ENCODE assay signal across 7 cellular contexts in the genomic region with DNA sequence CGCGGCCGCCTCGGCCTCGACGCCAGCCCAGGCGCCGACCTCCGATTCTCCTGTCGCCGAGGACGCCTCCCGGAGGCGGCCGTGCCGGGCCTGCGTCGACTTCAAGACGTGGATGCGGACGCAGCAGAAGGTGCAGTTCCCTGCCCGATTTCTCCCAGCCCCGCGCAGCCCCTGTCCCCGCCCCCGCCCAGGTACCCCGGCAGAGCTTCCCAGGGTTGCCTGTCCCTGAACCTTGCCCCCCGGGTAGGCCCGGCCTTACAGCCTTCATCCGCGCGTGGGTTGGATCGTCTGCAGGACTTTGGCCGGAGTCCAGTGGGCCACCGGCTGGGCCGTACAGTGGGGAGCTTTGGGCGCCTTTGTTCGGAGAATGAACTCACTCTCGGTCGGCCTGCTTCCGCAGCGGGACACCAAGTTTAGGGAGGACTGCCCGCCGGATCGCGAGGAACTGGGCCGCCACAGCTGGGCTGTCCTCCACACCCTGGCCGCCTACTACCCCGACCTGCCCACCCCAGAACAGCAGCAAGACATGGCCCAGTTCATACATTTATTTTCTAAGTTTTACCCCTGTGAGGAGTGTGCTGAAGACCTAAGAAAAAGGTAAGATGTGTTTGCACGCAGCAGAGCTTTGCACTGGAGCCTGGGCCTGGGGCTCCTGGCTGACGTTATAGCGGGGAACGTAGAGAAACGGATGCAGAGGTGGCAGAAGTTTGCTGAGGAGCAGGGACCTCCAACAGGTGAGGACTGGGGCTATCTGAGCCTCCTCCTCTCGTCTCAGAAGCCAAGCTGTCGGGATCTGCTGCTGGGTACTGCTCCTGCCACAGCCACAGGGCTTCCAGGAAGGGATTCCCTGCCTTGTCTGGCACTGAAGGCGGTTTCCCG. TPM values are rescaled to one million over a fixed set of nuclear protein-coding genes. Genes with fewer than 3 reads are reported as not detected.
A peak's percentile ranks its signal among the peaks of the same experiment; 100 is the strongest.
DNase-seq lines count a peak whose midpoint lies in the region; ATAC-seq lines count a peak whose summit lies in the region.

No MANE protein-coding gene starts in this region.

- H3K27me3 Mint-ChIP-seq in activated naive CD8-positive, alpha-beta T cell treated with anti-CD3 and anti-CD28 coated beads, Interleukin-2, amount 10 ng/mL, durations not matched to agents 7 days and 5 days, result peaks cover 43% of the 10 kb centered on the region
- peaks cover 62% of the 10 kb centered on the region for H3K27me3 Mint-ChIP-seq in stimulated activated naive CD8-positive, alpha-beta T cell treated with anti-CD3 and anti-CD28 coated beads, Interleukin-15, amount 100 ng/mL, for 72 hours

- H3K36me3 Mint-ChIP-seq in activated naive CD8-positive, alpha-beta T cell treated with anti-CD3 and anti-CD28 coated beads, Interleukin-2, amount 10 ng/mL, durations not matched to agents 7 days and 5 days, result no peaks in the 10 kb centered on the region

- H3K9me3 ChIP-seq in iPS-18c (ENCODE audit: control insufficient read depth, insufficient read depth, low read length), result peaks cover 2% of the 10 kb centered on the region

- H3K4me3 Mint-ChIP-seq in activated naive CD8-positive, alpha-beta T cell treated with anti-CD3 and anti-CD28 coated beads, Interleukin-2, amount 10 ng/mL, durations not matched to agents 7 days and 5 days, result peak overlapping the region; percentile 83
- peak overlapping the region; percentile 79 to 87 for H3K4me3 Mint-ChIP-seq in stimulated activated naive CD8-positive, alpha-beta T cell treated with anti-CD3 and anti-CD28 coated beads, Interleukin-15, amount 100 ng/mL, for 72 hours

- peaks cover 17% of the 10 kb centered on the region for H3K4me1 Mint-ChIP-seq in activated naive CD8-positive, alpha-beta T cell treated with anti-CD3 and anti-CD28 coated beads, Interleukin-2, amount 10 ng/mL, durations not matched to agents 7 days and 5 days
- H3K4me1 Mint-ChIP-seq in stimulated activated naive CD8-positive, alpha-beta T cell treated with anti-CD3 and anti-CD28 coated beads, Interleukin-15, amount 100 ng/mL, for 72 hours, result peaks cover 61% of the 10 kb centered on the region

- ATAC-seq in GM18868 (IDR thresholded peaks at IDR 0.05; ENCODE audit: unreplicated experiment) (peak; percentile 9), HG03159 (IDR thresholded peaks at IDR 0.05; ENCODE audit: unreplicated experiment) (peak; percentile 8)
- peak; percentile 30 for ATAC-seq in activated naive CD8-positive, alpha-beta T cell treated with anti-CD3 and anti-CD28 coated beads, Interleukin-2, amount 10 ng/mL, durations not matched to agents 7 days and 5 days (ENCODE audit: low read depth)
- ATAC-seq in stimulated activated naive CD8-positive, alpha-beta T cell treated with anti-CD3 and anti-CD28 coated beads, Interleukin-15, amount 100 ng/mL, for 72 hours, result peak; percentile 32

- no peaks in the 10 kb centered on the region for H3K9me3 Mint-ChIP-seq in activated naive CD8-positive, alpha-beta T cell treated with anti-CD3 and anti-CD28 coated beads, Interleukin-2, amount 10 ng/mL, durations not matched to agents 7 days and 5 days
- H3K9me3 Mint-ChIP-seq in stimulated activated naive CD8-positive, alpha-beta T cell treated with anti-CD3 and anti-CD28 coated beads, Interleukin-15, amount 100 ng/mL, for 72 hours, result no peaks in the 10 kb centered on the region

- intact Hi-C loops in posterior cingulate gyrus (cut with DNase I), result no loop called here

- H3K4me3 ChIP-seq in iPS-18c (ENCODE audit: insufficient read depth, low read depth, low read length), result peak overlapping the region; percentile 89

- peak overlapping the region; percentile 25 for H3K27ac Mint-ChIP-seq in activated naive CD8-positive, alpha-beta T cell treated with anti-CD3 and anti-CD28 coated beads, Interleukin-2, amount 10 ng/mL, durations not matched to agents 7 days and 5 days
- H3K27ac Mint-ChIP-seq in stimulated activated naive CD8-positive, alpha-beta T cell treated with anti-CD3 and anti-CD28 coated beads, Interleukin-15, amount 100 ng/mL, for 72 hours, result peak overlapping the region in 1 of 2 donors; percentile 57

- POLR2A ChIA-PET in activated naive CD8-positive, alpha-beta T cell treated with anti-CD3 and anti-CD28 coated beads, Interleukin-2, amount 10 ng/mL, durations not matched to agents 7 days and 5 days (lab: Charles Lee), result interaction anchor here (0.5 to 8.6 kb wide), 8 partner anchors 13 to 932 kb away, joined by 3 to 50 read pairs (median 6); a partner anchor contains a TSS

- no peak for DNase-seq in activated naive CD8-positive, alpha-beta T cell treated with anti-CD3 and anti-CD28 coated beads, Interleukin-2, amount 10 ng/mL, durations not matched to agents 7 days and 5 days
- DNase-seq in stimulated activated naive CD8-positive, alpha-beta T cell treated with anti-CD3 and anti-CD28 coated beads, Interleukin-15, amount 100 ng/mL, for 72 hours, result no peak
- DNase-seq in HPDE6-E6E7 (ENCODE audit: extremely low spot score) (no peak), posterior cingulate gyrus (no peak)

RNA-seq across cellular contexts. Expression of a gene that starts 0.6 kb away (rescaled TPM):
- 10 to 100 TPM; 28.8 to 31.9 TPM for total RNA-seq in activated naive CD8-positive, alpha-beta T cell treated with anti-CD3 and anti-CD28 coated beads, Interleukin-2, amount 10 ng/mL, durations not matched to agents 7 days and 5 days

RNA-seq across cellular contexts. Expression of a gene that starts 3.3 kb away (rescaled TPM):
- total RNA-seq in activated naive CD8-positive, alpha-beta T cell treated with anti-CD3 and anti-CD28 coated beads, Interleukin-2, amount 10 ng/mL, durations not matched to agents 7 days and 5 days, result 1 to 10 TPM in 1 of 2 experiments, under 1 TPM in 1; 0.58 to 1.8 TPM

RNA-seq across cellular contexts. Expression of a gene that starts 5.2 kb away (rescaled TPM):
- 1 to 10 TPM; 2.0 to 2.2 TPM for total RNA-seq in activated naive CD8-positive, alpha-beta T cell treated with anti-CD3 and anti-CD28 coated beads, Interleukin-2, amount 10 ng/mL, durations not matched to agents 7 days and 5 days

RNA-seq across cellular contexts. Expression of a gene that starts 12.7 kb away (rescaled TPM):
- 10 to 100 TPM; 29.4 to 30.7 TPM for total RNA-seq in activated naive CD8-positive, alpha-beta T cell treated with anti-CD3 and anti-CD28 coated beads, Interleukin-2, amount 10 ng/mL, durations not matched to agents 7 days and 5 days

RNA-seq across cellular contexts. Expression of a gene that starts 17.9 kb away (rescaled TPM):
- not detected for total RNA-seq in activated naive CD8-positive, alpha-beta T cell treated with anti-CD3 and anti-CD28 coated beads, Interleukin-2, amount 10 ng/mL, durations not matched to agents 7 days and 5 days
